Comparison of ENCODE assay signal across 1 cellular context in genomic region chr15:43877371-43877770, GRCh38.
TF ChIP-seq lines count a peak whose summit lies in the region.

No MANE protein-coding gene starts in this region.

TF ChIP-seq in H1, 55 proteins besides CTCF, POLR2A, EP300 and RAD21:
- TF ChIP-seq KDM5A (IDR thresholded peaks at IDR 0.05; ENCODE audit: low read length) (no peak), SP1 (IDR thresholded peaks at IDR 0.05; ENCODE audit: low read depth, low read length) (no peak), EZH2 (IDR thresholded peaks at IDR 0.05; ENCODE audit: low read depth, low read length, severe bottlenecking) (no peak), RNF2 (IDR thresholded peaks at IDR 0.05; ENCODE audit: borderline replicate concordance, low read depth, low read length, missing control alignments, poor library complexity, severe bottlenecking) (no peak), RFX5 (IDR thresholded peaks at IDR 0.05; ENCODE audit: borderline replicate concordance, low read depth, low read length) (no peak), YY1 (IDR thresholded peaks at IDR 0.05; ENCODE audit: low read depth, low read length) (no peak), RXRA (IDR thresholded peaks at IDR 0.05; ENCODE audit: insufficient read depth, low read depth, low read length) (no peak), GABPA (IDR thresholded peaks at IDR 0.05; ENCODE audit: borderline replicate concordance, insufficient read depth, low read length) (no peak), ATF3 (IDR thresholded peaks at IDR 0.05; ENCODE audit: insufficient read depth, low read depth, low read length) (no peak), BRCA1 (IDR thresholded peaks at IDR 0.05; ENCODE audit: low read depth, low read length) (no peak), GTF2F1 (IDR thresholded peaks at IDR 0.05; ENCODE audit: borderline replicate concordance, low read depth, low read length) (no peak), POU5F1 (IDR thresholded peaks at IDR 0.05; ENCODE audit: low read depth, low read length) (no peak), TEAD4 (IDR thresholded peaks at IDR 0.05; ENCODE audit: low read depth, low read length) (no peak), CEBPB (IDR thresholded peaks at IDR 0.05; ENCODE audit: low read depth, low read length) (no peak), TCF12 (IDR thresholded peaks at IDR 0.05; ENCODE audit: low read depth, low read length) (no peak), ATF2 (IDR thresholded peaks at IDR 0.05; ENCODE audit: low read length) (no peak), BCL11A (IDR thresholded peaks at IDR 0.05; ENCODE audit: low read depth in 2 of 2, low read length in 2 of 2) (no peak), CHD2 (IDR thresholded peaks at IDR 0.05; ENCODE audit: low read length) (no peak), HDAC6 (IDR thresholded peaks at IDR 0.05; ENCODE audit: low read depth, low read length) (no peak), JUND (IDR thresholded peaks at IDR 0.05; ENCODE audit: low read length) (no peak)
